20 cellular contexts compared by ENCODE assay signal in genomic region chr17:17944253-17944652, GRCh38. TPM values are rescaled to one million over a fixed set of nuclear protein-coding genes. Genes with fewer than 3 reads are reported as not detected.
A peak's percentile ranks its signal among the peaks of the same experiment; 100 is the strongest.
DNase-seq lines count a peak whose midpoint lies in the region; ATAC-seq and TF ChIP-seq lines count a peak whose summit lies in the region.
"Had no signal": no experiment of that assay in that cellular context is flagged by ENCODE, and none has a peak within 500 bp of the region (broad histone marks: within the 10 kb centered on the region; RNA-seq: fewer than 3 reads in every experiment).

No MANE protein-coding gene starts in this region.

- H3K27me3 ChIP-seq in iPS-20b (ENCODE audit: insufficient read depth, low read length) (no peaks in the 10 kb centered on the region), testis (no peaks in the 10 kb centered on the region)
- H3K27me3 ChIP-seq: pancreas had no signal

- H3K36me3 Mint-ChIP-seq in T-helper 17 cell (ENCODE audit: low read depth) = no peaks in the 10 kb centered on the region
- H3K36me3 Mint-ChIP-seq: activated naive CD8-positive, alpha-beta T cell treated with anti-CD3 and anti-CD28 coated beads for 36 hours had no signal

- H3K4me1 ChIP-seq in iPS-20b (ENCODE audit: insufficient read depth, low read length) = peaks cover 33% of the 10 kb centered on the region
- H3K4me1 ChIP-seq in testis = peaks cover 75% of the 10 kb centered on the region

- H3K4me3 ChIP-seq in iPS-20b (ENCODE audit: low read length) (no peak overlapping the region), testis (no peak overlapping the region)
- H3K4me3 ChIP-seq: pancreas, smooth muscle cell had no signal

- H3K4me1 Mint-ChIP-seq in T-helper 17 cell = peaks cover 22% of the 10 kb centered on the region

- ATAC-seq in T-helper 17 cell = no peak
- no peak for ATAC-seq in HG03025 (IDR thresholded peaks at IDR 0.05; ENCODE audit: low FRiP score, unreplicated experiment)
- no peak for ATAC-seq in GM21360 (IDR thresholded peaks at IDR 0.05; ENCODE audit: unreplicated experiment)

- TF ChIP-seq CTCF in testis (IDR thresholded peaks at IDR 0.05) = no peak

- no peak for TF ChIP-seq POLR2A in testis (IDR thresholded peaks at IDR 0.05)

- intact Hi-C loops in testis (cut with DNase I; ENCODE audit: low total_unique reads) = no loop called here

- H3K36me3 ChIP-seq in iPS-20b (ENCODE audit: insufficient read depth, low read depth, low read length) = no peaks in the 10 kb centered on the region
- no peaks in the 10 kb centered on the region for H3K36me3 ChIP-seq in testis (ENCODE audit: low read depth, missing control alignments)
- H3K36me3 ChIP-seq: pancreas had no signal

- peak overlapping the region; percentile 24 for H3K27ac Mint-ChIP-seq in T-helper 17 cell
- H3K27ac Mint-ChIP-seq: activated naive CD8-positive, alpha-beta T cell treated with anti-CD3 and anti-CD28 coated beads for 36 hours; activated T-helper 1 cell treated with anti-CD3 and anti-CD28 coated beads, Interleukin-12 subunit alpha, Interleukin-12 subunit beta, Interleukin-2, Interleukin-4 antibody, amounts not matched to agents 30 ng/mL and 10 ng/mL and 1 ng/mL, durations not matched to agents 14 hours and 24 hours and 36 hours had no signal

- no peak overlapping the region for H3K4me3 Mint-ChIP-seq in T-helper 17 cell
- H3K4me3 Mint-ChIP-seq: activated naive CD8-positive, alpha-beta T cell treated with anti-CD3 and anti-CD28 coated beads for 36 hours; activated T-helper 1 cell treated with anti-CD3 and anti-CD28 coated beads, Interleukin-12 subunit alpha, Interleukin-12 subunit beta, Interleukin-2, Interleukin-4 antibody, amounts not matched to agents 30 ng/mL and 10 ng/mL and 1 ng/mL, durations not matched to agents 14 hours and 24 hours and 36 hours; IgD-negative memory B cell had no signal

- 54 to 62% methylated on average over 7 of the region's 7 CpGs for WGBS in testis, 2 donors

- H3K9ac ChIP-seq in iPS-20b (ENCODE audit: low read depth, low read length) = 0 out of 2 replicates have a peak overlapping the region, but pooled peaks have one; percentile 23

- no peaks in the 10 kb centered on the region for H3K9me3 ChIP-seq in T-helper 17 cell (ENCODE audit: control insufficient read depth, low read length, poor library complexity, severe bottlenecking)
- no peaks in the 10 kb centered on the region for H3K9me3 ChIP-seq in iPS-20b (ENCODE audit: insufficient read depth, low read depth, low read length)
- no peaks in the 10 kb centered on the region for H3K9me3 ChIP-seq in testis
- H3K9me3 ChIP-seq: pancreas had no signal

- H3K27ac ChIP-seq in iPS-20b (ENCODE audit: low read length) (no peak overlapping the region), testis (peak overlapping the region; percentile 34 to 76)
- H3K27ac ChIP-seq: pancreas had no signal

- DNase-seq in NCI-H146 (lab: John Stamatoyannopoulos, UW) (peak; percentile 54), NCI-H146 treated with DMSO at 0.1 percent for 48 hours (lab: John Stamatoyannopoulos, UW; ENCODE audit: unreplicated experiment) (no peak), T-helper 17 cell (no peak), testis (no peak), HPDE6-E6E7 (ENCODE audit: extremely low spot score) (no peak)
- DNase-seq: activated CD4-positive, CD25-positive, alpha-beta regulatory T cell; activated naive CD8-positive, alpha-beta T cell treated with anti-CD3 and anti-CD28 coated beads for 36 hours; DMS 273 treated with DMSO at 0.1 percent for 48 hours; effector CD4-positive, alpha-beta T cell; kidney glomerular epithelial cell; MM.1S; NCI-H2029 treated with DMSO at 0.1 percent for 48 hours; pancreas had no signal

- no peaks in the 10 kb centered on the region for H3K27me3 Mint-ChIP-seq in T-helper 17 cell
- H3K27me3 Mint-ChIP-seq: activated naive CD8-positive, alpha-beta T cell treated with anti-CD3 and anti-CD28 coated beads for 36 hours; IgD-negative memory B cell had no signal

RNA-seq across cellular contexts. Expression of gene TOM1L2, which starts 27.9 kb away (rescaled TPM):
- total RNA-seq in T-helper 17 cell (10 to 100 TPM; 42.2 to 44.2 TPM), testis (100 to 1,000 TPM; 218 to 221 TPM)
- polyA plus RNA-seq in testis (ENCODE audit: insufficient read depth, low read depth, low replicate concordance) = 92.4 TPM

RNA-seq across cellular contexts. Expression of gene DRC3, which starts 28.4 kb away (rescaled TPM):
- not detected for total RNA-seq in T-helper 17 cell
- 10 to 100 TPM; 21.6 to 22.1 TPM for total RNA-seq in testis
- polyA plus RNA-seq in testis (ENCODE audit: insufficient read depth, low read depth, low replicate concordance) = 57.4 TPM
- total RNA-seq: activated T-helper 1 cell treated with anti-CD3 and anti-CD28 coated beads, Interleukin-12 subunit alpha, Interleukin-12 subunit beta, Interleukin-2, Interleukin-4 antibody, amounts not matched to agents 30 ng/mL and 10 ng/mL and 1 ng/mL, durations not matched to agents 14 hours and 24 hours and 36 hours; T-helper 1 cell treated with Interleukin-12 subunit alpha and Interleukin-12 subunit beta and Interleukin-4 antibody, amounts not matched to agents 30 ng/mL and 1 ng/mL, for 36 hours had no signal

Comparison
In these comparisons a context has a peak if more than half of its experiments do, and no peak if none do; other contexts are left out.
1. RNA of gene TOM1L2, which starts 27.9 kb away (total RNA-seq): 218 to 221 TPM in testis; 42.2 to 44.2 TPM in T-helper 17 cell; every median in the first group is over 4 times any median in the second.
2. RNA of gene DRC3, which starts 28.4 kb away (total RNA-seq): 21.6 to 22.1 TPM in testis; not detected in T-helper 17 cell; every median in the first group is over 10 times any median in the second.